8 cellular contexts compared by ENCODE assay signal in genomic region chr2:160353166-160353565, GRCh38.
A peak's percentile ranks its signal among the peaks of the same experiment; 100 is the strongest.
DNase-seq lines count a peak whose midpoint lies in the region; ATAC-seq and TF ChIP-seq lines count a peak whose summit lies in the region.

No MANE protein-coding gene starts in this region.

- no peak overlapping the region for H3K4me3 Mint-ChIP-seq in WTC11
- H3K4me3 Mint-ChIP-seq in naive thymus-derived CD8-positive, alpha-beta T cell, result no peak overlapping the region

- CTCF ChIA-PET in WTC11 (lab: Charles Lee), result interaction anchor here (1.0 to 1.8 kb wide), 4 partner anchors 76 to 711 kb away, joined by 4 to 8 read pairs (median 5); no protein-coding TSS in a partner anchor

- H3K36me3 Mint-ChIP-seq in WTC11, result peaks cover 11% of the 10 kb centered on the region
- H3K36me3 Mint-ChIP-seq in naive thymus-derived CD8-positive, alpha-beta T cell, result peaks cover 19 to 50% (median 24%) of the 10 kb centered on the region in 3 donors

- ATAC-seq in HG03432 (IDR thresholded peaks at IDR 0.05; ENCODE audit: unreplicated experiment) (peak; percentile 53), WTC11 (peak; percentile 30; the same call in 1 of the 2 replicates), HG02938 (IDR thresholded peaks at IDR 0.05; ENCODE audit: unreplicated experiment) (no peak), HG02610 (IDR thresholded peaks at IDR 0.05; ENCODE audit: unreplicated experiment) (no peak)
- ATAC-seq in naive thymus-derived CD8-positive, alpha-beta T cell, result peak; percentile 81 to 84

- H3K4me1 Mint-ChIP-seq in WTC11, result peaks cover 26% of the 10 kb centered on the region
- peaks cover 31 to 77% (median 71%) of the 10 kb centered on the region in 4 donors for H3K4me1 Mint-ChIP-seq in naive thymus-derived CD8-positive, alpha-beta T cell

- no peak for TF ChIP-seq CTCF in WTC11 (IDR thresholded peaks at IDR 0.05)

- POLR2A ChIA-PET in WTC11 (lab: Charles Lee), result no interaction called here
- POLR2A ChIA-PET in naive thymus-derived CD8-positive, alpha-beta T cell (lab: Charles Lee), result no interaction called here

- peaks cover 10% of the 10 kb centered on the region for H3K9me3 Mint-ChIP-seq in WTC11
- H3K9me3 Mint-ChIP-seq in naive thymus-derived CD8-positive, alpha-beta T cell, result peaks cover 0 to 10% (median 0%) of the 10 kb centered on the region in 9 donors

- no peak overlapping the region for H3K27ac Mint-ChIP-seq in WTC11
- peak overlapping the region in 6 of 10 donors; percentile 21 to 73 (median 53) for H3K27ac Mint-ChIP-seq in naive thymus-derived CD8-positive, alpha-beta T cell

- DNase-seq in NCI-H82 (lab: John Stamatoyannopoulos, UW), result peak; percentile 34
- no peak for DNase-seq in NCI-H82 treated with DMSO at 0.1 percent for 48 hours (lab: John Stamatoyannopoulos, UW; ENCODE audit: unreplicated experiment)
- DNase-seq in WTC11 (ENCODE audit: low spot score), result no peak
- peak in 7 of 10 donors; percentile 15 to 47 (median 26) for DNase-seq in naive thymus-derived CD8-positive, alpha-beta T cell
- DNase-seq in effector CD8-positive, alpha-beta T cell (lab: John Stamatoyannopoulos, UW), result no peak

- H3K27me3 Mint-ChIP-seq in WTC11 (ENCODE audit: low read depth), result no peaks in the 10 kb centered on the region
- H3K27me3 Mint-ChIP-seq in naive thymus-derived CD8-positive, alpha-beta T cell, result no peaks in the 10 kb centered on the region

TF ChIP-seq in WTC11, 78 proteins besides CTCF, POLR2A, EP300 and RAD21:
- no peak for TF ChIP-seq NR1H2 (CRISPR knock-in tag; IDR thresholded peaks at IDR 0.05)
- TF ChIP-seq ZNF138 (CRISPR knock-in tag; conservative IDR thresholded peaks at IDR 0.05), result no peak
- TF ChIP-seq ZBTB43 (CRISPR knock-in tag; IDR thresholded peaks at IDR 0.05), result no peak

Comparison
In these comparisons a context has a peak if more than half of its experiments do, and no peak if none do; other contexts are left out.
1. DNase-seq: peak in NCI-H82 (single experiment) and naive thymus-derived CD8-positive, alpha-beta T cell (7 of 10); none in NCI-H82 treated with DMSO at 0.1 percent for 48 hours (single experiment), WTC11 (single experiment) and effector CD8-positive, alpha-beta T cell (single experiment).
2. ATAC-seq: peak in HG03432 (single experiment), WTC11 (single experiment) and naive thymus-derived CD8-positive, alpha-beta T cell (2 of 2); none in HG02938 (single experiment) and HG02610 (single experiment).